ENCODE assay signal across 3 cellular contexts in genomic region chr6:13103169-13103568, GRCh38.
A peak's percentile ranks its signal among the peaks of the same experiment; 100 is the strongest.
TF ChIP-seq lines count a peak whose summit lies in the region.

No MANE protein-coding gene starts in this region.

TF ChIP-seq in HepG2, 621 proteins besides CTCF, POLR2A, EP300 and RAD21:
- TF ChIP-seq SAFB2 (CRISPR knock-in tag; IDR thresholded peaks at IDR 0.05; ENCODE audit: borderline replicate concordance, low read depth): no peak
- TF ChIP-seq MAFK (conservative IDR thresholded peaks at IDR 0.05 in 1 of 2, IDR thresholded peaks at IDR 0.05 in 1 of 2; ENCODE audit: low read length in 2 of 2): peak; percentile 84 to 91
- TF ChIP-seq MAFF (IDR thresholded peaks at IDR 0.05; ENCODE audit: low read depth, low read length): peak; percentile 82

TF ChIP-seq in HEK293, 187 proteins besides CTCF, POLR2A, EP300 and RAD21:
- no peak for TF ChIP-seq KLF17 (tag by site-specific recombination; IDR thresholded peaks at IDR 0.05)
- 0 out of 2 replicates have a peak, but pooled peaks have one; percentile 25 for TF ChIP-seq ZNF133 (tag by site-specific recombination; IDR thresholded peaks at IDR 0.05)
- no peak for TF ChIP-seq ZNF518A (tag by site-specific recombination; conservative IDR thresholded peaks at IDR 0.05; ENCODE audit: low read depth)
- TF ChIP-seq SETDB1 (IDR thresholded peaks at IDR 0.05; ENCODE audit: insufficient read length, low read length): no peak

TF ChIP-seq in K562, 482 proteins besides CTCF, POLR2A, EP300 and RAD21 (continued from another document):
- peak; percentile 42; the same call in 1 of the 2 replicates for TF ChIP-seq MAFK (IDR thresholded peaks at IDR 0.05; ENCODE audit: low read length)
- TF ChIP-seq THAP7 (CRISPR knock-in tag; IDR thresholded peaks at IDR 0.05): no peak
- TF ChIP-seq MAFF (IDR thresholded peaks at IDR 0.05; ENCODE audit: low read length): peak; percentile 25; the same call in 1 of the 2 replicates
- TF ChIP-seq C11orf30 (IDR thresholded peaks at IDR 0.05; ENCODE audit: low read depth): peak; percentile 48
- no peak for TF ChIP-seq ZNF57 (CRISPR knock-in tag; IDR thresholded peaks at IDR 0.05)
- TF ChIP-seq ZBTB26 (CRISPR knock-in tag; IDR thresholded peaks at IDR 0.05): no peak
- TF ChIP-seq MTA2 (IDR thresholded peaks at IDR 0.05; ENCODE audit: low read depth): no peak
- TF ChIP-seq MAFG (tag; conservative IDR thresholded peaks at IDR 0.05): peak; percentile 69
- TF ChIP-seq ZNF316 (IDR thresholded peaks at IDR 0.05): peak; percentile 83
- no peak for TF ChIP-seq SREBF1 (IDR thresholded peaks at IDR 0.05; ENCODE audit: borderline replicate concordance, low read depth, low read length)
